In the genomic region with DNA sequence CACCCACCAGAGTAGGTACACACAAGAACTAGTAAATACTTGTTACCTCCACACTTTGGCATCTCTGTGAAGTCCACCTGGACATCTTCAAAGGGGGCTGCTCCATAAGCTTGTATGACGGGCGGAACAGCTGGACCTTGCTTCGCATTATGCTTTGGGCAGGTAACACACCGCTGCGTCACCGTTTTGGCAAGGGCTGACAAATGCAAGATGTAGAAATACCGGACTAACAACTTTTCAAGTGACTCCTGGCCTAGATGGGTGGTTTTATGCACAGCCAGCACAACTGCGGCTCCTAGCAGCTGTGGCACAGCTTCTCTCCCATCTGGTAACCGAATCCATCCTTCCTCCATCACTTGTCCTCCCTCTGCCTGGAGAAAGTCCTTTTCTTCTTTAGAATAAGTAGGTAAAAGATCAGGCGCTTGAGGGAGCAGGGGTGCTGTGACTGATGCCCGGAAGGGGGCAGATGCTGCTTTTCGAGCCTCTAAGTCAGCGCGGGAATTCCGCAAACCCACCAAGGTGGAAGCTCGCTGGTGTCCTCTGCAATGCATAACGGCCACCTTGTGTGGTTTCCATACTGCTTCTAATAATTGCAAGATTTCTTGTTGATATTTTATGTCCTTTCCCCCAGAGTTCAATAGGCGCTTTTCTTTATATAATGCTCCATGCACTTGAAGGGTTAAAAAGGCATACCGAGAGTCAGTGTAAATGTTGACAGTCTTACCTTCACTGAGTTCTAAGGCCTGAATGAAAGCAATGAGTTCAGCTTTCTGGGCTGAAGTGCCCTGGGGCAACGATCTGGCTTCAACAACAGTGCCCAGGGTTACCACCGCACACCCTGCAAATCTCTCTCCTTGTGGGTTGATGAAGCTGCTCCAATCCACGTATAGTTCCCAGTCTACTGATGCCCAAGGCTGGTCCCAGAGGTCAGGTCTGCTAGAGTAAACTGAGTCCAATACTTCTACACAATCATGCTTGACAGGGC, we compare ENCODE assay signal across 8 cellular contexts.
A peak's percentile ranks its signal among the peaks of the same experiment; 100 is the strongest.
DNase-seq lines count a peak whose midpoint lies in the region; ATAC-seq, FAIRE-seq and TF ChIP-seq lines count a peak whose summit lies in the region.
"Not testable (repeated sequence)": the region's sequence is repeated elsewhere in the genome, so short reads cannot be mapped to it uniquely, and the experiment has no call there.

No MANE protein-coding gene starts in this region.

- TF ChIP-seq EP300 in HepG2 (IDR thresholded peaks at IDR 0.05; ENCODE audit: low read depth in 2 of 2, low read length in 2 of 2); HepG2 (CRISPR knock-in tag; IDR thresholded peaks at IDR 0.05; ENCODE audit: borderline replicate concordance): not testable (repeated sequence)

- H3K9ac ChIP-seq in HepG2 (ENCODE audit: insufficient read depth, low read depth, low read length): not testable (repeated sequence)

- intact Hi-C loops in HepG2 (cut with micrococcal nuclease; ENCODE audit: unreplicated experiment): loop anchor here (5.0 to 10.0 kb wide), 2 partner anchors 113 to 181 kb away; no protein-coding TSS in a partner anchor
- intact Hi-C loops in posterior vena cava (cut with DNase I): not testable (repeated sequence)

- not testable (repeated sequence) for H3K9me3 ChIP-seq in HepG2 (ENCODE audit: low read length)

- H3K9me3 Mint-ChIP-seq in type B pancreatic cell: not testable (repeated sequence)

- POLR2A ChIA-PET in HepG2 (lab: Yijun Ruan, JAX): interaction anchor here (0.9 kb wide), 1 partner anchor 146 kb away, joined by 3 read pairs; no protein-coding TSS in a partner anchor

- not testable (repeated sequence) for H2AFZ ChIP-seq in HepG2 (ENCODE audit: low read length)

- peak overlapping the region; percentile 80 for H3K4me3 Mint-ChIP-seq in type B pancreatic cell

- H3K36me3 ChIP-seq in HepG2 (replicated peaks in 1 of 2; ENCODE audit: control insufficient read depth in 1 of 2, insufficient read depth in 2 of 2, low read length in 2 of 2): not testable (repeated sequence)

- not testable (repeated sequence) for TF ChIP-seq POLR2A in HepG2 (IDR thresholded peaks at IDR 0.05; ENCODE audit: insufficient read depth in 1 of 2, low read depth in 2 of 2, low read length in 2 of 2)

- DNase-seq in DMS153 treated with DMSO at 0.1 percent for 48 hours (lab: John Stamatoyannopoulos, UW; ENCODE audit: unreplicated experiment): peak; percentile 66
- DNase-seq in NCI-H1048 (lab: John Stamatoyannopoulos, UW): peak; percentile 55
- DNase-seq in NCI-H510A treated with DMSO at 0.1 percent for 48 hours (lab: John Stamatoyannopoulos, UW): peak; percentile 88
- peak; percentile 13 for DNase-seq in activated CD4-positive, CD25-positive, alpha-beta regulatory T cell treated with anti-CD3 and anti-CD28 coated beads, Interleukin-2, amount 50 U/mL, for 72 hours
- DNase-seq in epithelial cell of prostate (ENCODE audit: low read depth, low spot score): peak; percentile 85
- not testable (repeated sequence) for DNase-seq in HepG2 (ENCODE audit: low spot score); type B pancreatic cell (ENCODE audit: extremely low spot score, unreplicated experiment)
- DNase-seq in posterior vena cava (ENCODE audit: low spot score): peak; percentile 40

- WGBS in HepG2 (ENCODE audit: low lambda C conversion rate): 56% methylated on average over 17 of the region's 22 CpGs

- not testable (repeated sequence) for TF ChIP-seq RAD21 in HepG2 (CRISPR knock-in tag; IDR thresholded peaks at IDR 0.05)

- not testable (repeated sequence) for H3K4me1 Mint-ChIP-seq in type B pancreatic cell (ENCODE audit: unreplicated experiment)

- CTCF ChIA-PET in HepG2 (lab: Yijun Ruan, JAX; ENCODE audit: low intra/inter-chr PET ratio, low total read pairs): interaction anchor here (0.8 kb wide), 1 partner anchor 183 kb away, joined by 3 read pairs; no protein-coding TSS in a partner anchor

- not testable (repeated sequence) for H4K20me1 ChIP-seq in HepG2 (ENCODE audit: insufficient read depth, low read length)

- H3K4me2 ChIP-seq in HepG2 (ENCODE audit: low read depth, low read length): not testable (repeated sequence)

- H3K36me3 Mint-ChIP-seq in type B pancreatic cell: not testable (repeated sequence)

- H3K27me3 Mint-ChIP-seq in type B pancreatic cell: peaks cover 25% of the 10 kb centered on the region

- H3K27ac ChIP-seq in epithelial cell of prostate: peak overlapping the region; percentile 82
- H3K27ac ChIP-seq in HepG2 (ENCODE audit: extremely low read length, insufficient read depth, low read length): not testable (repeated sequence)

- in situ Hi-C loops in HepG2 (cut with HindIII; ENCODE audit: extremely low pct_ligation_motif_present, low pct_unique_long_range_greater_than_20kb): not testable (repeated sequence)

- not testable (repeated sequence) for H3K79me2 ChIP-seq in HepG2 (ENCODE audit: insufficient read depth, low read length)

- not testable (repeated sequence) for TF ChIP-seq CTCF in HepG2 (CRISPR knock-in tag; IDR thresholded peaks at IDR 0.05); type B pancreatic cell (conservative IDR thresholded peaks at IDR 0.05)

- H3K4me1 ChIP-seq in HepG2 (ENCODE audit: insufficient read depth, low read length): not testable (repeated sequence)

- not testable (repeated sequence) for H3K27me3 ChIP-seq in HepG2 (ENCODE audit: control insufficient read depth in 1 of 2, insufficient read depth in 2 of 2, low read length in 2 of 2)

- not testable (repeated sequence) for FAIRE-seq in HepG2 (lab: Jason Lieb, UNC)

- BruUV-seq in HepG2 (replicated peaks; lab: Mats Ljungman, UMichigan): not testable (repeated sequence)

- not testable (repeated sequence) for ATAC-seq in HepG2

- H3K27ac Mint-ChIP-seq in type B pancreatic cell: peak overlapping the region; percentile 95

- not testable (repeated sequence) for H3K4me3 ChIP-seq in HepG2 (replicated peaks in 1 of 3; ENCODE audit: insufficient read depth in 1 of 3, low read depth in 2 of 3, low read length in 3 of 3)

TF ChIP-seq in HepG2, 621 proteins besides CTCF, POLR2A, EP300 and RAD21:
- TF ChIP-seq ZNF652 (CRISPR knock-in tag; IDR thresholded peaks at IDR 0.05; ENCODE audit: borderline replicate concordance, low read depth): peak; percentile 45; the same call in 1 of the 2 replicates
